Comparison of ENCODE assay signal across 1 cellular context in the genomic region with DNA sequence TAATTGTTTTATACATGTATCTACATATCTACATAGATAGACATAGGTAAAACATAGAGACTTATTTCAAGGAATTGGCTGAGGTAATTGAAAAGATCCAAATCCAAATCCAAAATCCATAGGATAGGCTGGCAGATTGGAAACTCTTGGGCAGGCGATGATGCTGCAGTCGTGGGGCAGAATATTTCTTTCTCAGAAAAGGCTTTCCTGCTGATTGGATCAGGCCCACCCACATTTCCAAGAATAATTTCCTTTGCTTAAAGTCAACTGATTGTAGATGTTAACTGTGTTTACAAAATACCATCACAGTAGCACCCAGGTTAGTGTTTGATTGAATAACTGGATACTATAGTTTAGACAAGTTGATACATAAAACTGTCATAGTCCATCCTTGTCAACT.
TF ChIP-seq lines count a peak whose summit lies in the region.

No MANE protein-coding gene starts in this region.

TF ChIP-seq in WTC11, 78 proteins besides CTCF, POLR2A, EP300 and RAD21 (continued from another document):
- TF ChIP-seq IRF1 (CRISPR knock-in tag; IDR thresholded peaks at IDR 0.05) (no peak), USF2 (CRISPR knock-in tag; IDR thresholded peaks at IDR 0.05) (no peak), GABPB1 (CRISPR knock-in tag; IDR thresholded peaks at IDR 0.05) (no peak), E2F5 (CRISPR knock-in tag; IDR thresholded peaks at IDR 0.05) (no peak), FOXJ3 (CRISPR knock-in tag; IDR thresholded peaks at IDR 0.05; ENCODE audit: borderline replicate concordance) (no peak), MXD4 (CRISPR knock-in tag; IDR thresholded peaks at IDR 0.05; ENCODE audit: borderline replicate concordance) (no peak)
- TF ChIP-seq, protein P1, sequence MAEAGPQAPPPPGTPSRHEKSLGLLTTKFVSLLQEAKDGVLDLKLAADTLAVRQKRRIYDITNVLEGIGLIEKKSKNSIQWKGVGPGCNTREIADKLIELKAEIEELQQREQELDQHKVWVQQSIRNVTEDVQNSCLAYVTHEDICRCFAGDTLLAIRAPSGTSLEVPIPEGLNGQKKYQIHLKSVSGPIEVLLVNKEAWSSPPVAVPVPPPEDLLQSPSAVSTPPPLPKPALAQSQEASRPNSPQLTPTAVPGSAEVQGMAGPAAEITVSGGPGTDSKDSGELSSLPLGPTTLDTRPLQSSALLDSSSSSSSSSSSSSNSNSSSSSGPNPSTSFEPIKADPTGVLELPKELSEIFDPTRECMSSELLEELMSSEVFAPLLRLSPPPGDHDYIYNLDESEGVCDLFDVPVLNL (CRISPR knock-in tag; IDR thresholded peaks at IDR 0.05; ENCODE audit: borderline replicate concordance, low read depth): no peak
- TF ChIP-seq, protein P2, sequence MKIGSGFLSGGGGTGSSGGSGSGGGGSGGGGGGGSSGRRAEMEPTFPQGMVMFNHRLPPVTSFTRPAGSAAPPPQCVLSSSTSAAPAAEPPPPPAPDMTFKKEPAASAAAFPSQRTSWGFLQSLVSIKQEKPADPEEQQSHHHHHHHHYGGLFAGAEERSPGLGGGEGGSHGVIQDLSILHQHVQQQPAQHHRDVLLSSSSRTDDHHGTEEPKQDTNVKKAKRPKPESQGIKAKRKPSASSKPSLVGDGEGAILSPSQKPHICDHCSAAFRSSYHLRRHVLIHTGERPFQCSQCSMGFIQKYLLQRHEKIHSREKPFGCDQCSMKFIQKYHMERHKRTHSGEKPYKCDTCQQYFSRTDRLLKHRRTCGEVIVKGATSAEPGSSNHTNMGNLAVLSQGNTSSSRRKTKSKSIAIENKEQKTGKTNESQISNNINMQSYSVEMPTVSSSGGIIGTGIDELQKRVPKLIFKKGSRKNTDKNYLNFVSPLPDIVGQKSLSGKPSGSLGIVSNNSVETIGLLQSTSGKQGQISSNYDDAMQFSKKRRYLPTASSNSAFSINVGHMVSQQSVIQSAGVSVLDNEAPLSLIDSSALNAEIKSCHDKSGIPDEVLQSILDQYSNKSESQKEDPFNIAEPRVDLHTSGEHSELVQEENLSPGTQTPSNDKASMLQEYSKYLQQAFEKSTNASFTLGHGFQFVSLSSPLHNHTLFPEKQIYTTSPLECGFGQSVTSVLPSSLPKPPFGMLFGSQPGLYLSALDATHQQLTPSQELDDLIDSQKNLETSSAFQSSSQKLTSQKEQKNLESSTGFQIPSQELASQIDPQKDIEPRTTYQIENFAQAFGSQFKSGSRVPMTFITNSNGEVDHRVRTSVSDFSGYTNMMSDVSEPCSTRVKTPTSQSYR (CRISPR knock-in tag; IDR thresholded peaks at IDR 0.05): no peak
TF ChIP-seq in WTC11: peak in this region for 0.
